In genomic region chr4:145043306-145043705, GRCh38 we compare ENCODE assay signal across 16 cellular contexts. TPM values are rescaled to one million over a fixed set of nuclear protein-coding genes. Genes with fewer than 3 reads are reported as not detected.
DNase-seq lines count a peak whose midpoint lies in the region; ATAC-seq, FAIRE-seq and TF ChIP-seq lines count a peak whose summit lies in the region.
"Had no signal": no experiment of that assay in that cellular context is flagged by ENCODE, and none has a peak within 500 bp of the region (broad histone marks: within the 10 kb centered on the region; RNA-seq: fewer than 3 reads in every experiment).

No MANE protein-coding gene starts in this region.

- no peaks in the 10 kb centered on the region for H4K20me1 ChIP-seq in Karpas-422 (ENCODE audit: insufficient read depth, low read depth, low read length)
- H4K20me1 ChIP-seq in astrocyte (ENCODE audit: insufficient read depth, low read length) = no peaks in the 10 kb centered on the region

- no peak overlapping the region for H3K9ac ChIP-seq in Karpas-422 (ENCODE audit: low read length)
- no peak overlapping the region for H3K9ac ChIP-seq in astrocyte (ENCODE audit: low read length)

- H3K4me3 Mint-ChIP-seq in astrocyte (ENCODE audit: unreplicated experiment) = no peak overlapping the region
- H3K4me3 Mint-ChIP-seq in activated CD4-positive, alpha-beta memory T cell treated with anti-CD3 and anti-CD28 coated beads for 36 hours = no peak overlapping the region
- H3K4me3 Mint-ChIP-seq: CD8-positive, alpha-beta T cell had no signal

- TF ChIP-seq CTCF in astrocyte (IDR thresholded peaks at IDR 0.05; ENCODE audit: insufficient read depth, low read depth, low read length) = no peak
- no peak for TF ChIP-seq CTCF in GM10248 (IDR thresholded peaks at IDR 0.05; ENCODE audit: control extremely low read depth, extremely low read depth, low read depth, missing control alignments)

- H3K4me3 ChIP-seq in Karpas-422 (ENCODE audit: low read length) = no peak overlapping the region
- H3K4me3 ChIP-seq in astrocyte (ENCODE audit: insufficient read depth, low read depth, low read length) = no peak overlapping the region
- H3K4me3 ChIP-seq: SK-N-MC had no signal

- no peaks in the 10 kb centered on the region for H3K27me3 Mint-ChIP-seq in astrocyte (ENCODE audit: low read depth, unreplicated experiment)
- H3K27me3 Mint-ChIP-seq in activated CD4-positive, alpha-beta memory T cell treated with anti-CD3 and anti-CD28 coated beads for 36 hours = no peaks in the 10 kb centered on the region

- H3K9me3 Mint-ChIP-seq in astrocyte (ENCODE audit: unreplicated experiment) = no peaks in the 10 kb centered on the region
- no peaks in the 10 kb centered on the region for H3K9me3 Mint-ChIP-seq in activated CD4-positive, alpha-beta memory T cell treated with anti-CD3 and anti-CD28 coated beads for 36 hours
- H3K9me3 Mint-ChIP-seq: CD8-positive, alpha-beta T cell had no signal

- peaks cover 42% of the 10 kb centered on the region for H3K4me1 Mint-ChIP-seq in astrocyte (ENCODE audit: low read depth, unreplicated experiment)
- peaks cover 9% of the 10 kb centered on the region for H3K4me1 Mint-ChIP-seq in activated CD4-positive, alpha-beta memory T cell treated with anti-CD3 and anti-CD28 coated beads for 36 hours (ENCODE audit: low read depth)

- ATAC-seq in HG03378 (IDR thresholded peaks at IDR 0.05; ENCODE audit: unreplicated experiment) = no peak
- no peak for ATAC-seq in GM21619 (IDR thresholded peaks at IDR 0.05; ENCODE audit: unreplicated experiment)
- ATAC-seq: CD8-positive, alpha-beta T cell had no signal

- H3K9me3 ChIP-seq in Karpas-422 (ENCODE audit: low read length) (no peaks in the 10 kb centered on the region), astrocyte (ENCODE audit: insufficient read depth, low read depth, low read length) (no peaks in the 10 kb centered on the region)

- DNase-seq in Karpas-422 = peak; percentile 75
- DNase-seq in astrocyte (ENCODE audit: low read depth) = peak; percentile 86
- peak; percentile 23 for DNase-seq in kidney glomerular epithelial cell (lab: John Stamatoyannopoulos, UW)
- no peak for DNase-seq in activated CD4-positive, alpha-beta memory T cell treated with anti-CD3 and anti-CD28 coated beads for 36 hours
- no peak for DNase-seq in GM10248 (ENCODE audit: extremely low spot score)
- DNase-seq: CD8-positive, alpha-beta T cell; IMR-90; NCI-H1436; NCI-H2029 treated with DMSO at 0.1 percent for 48 hours; NCI-H2227 treated with DMSO at 0.1 percent for 48 hours; NCI-H524 treated with DMSO at 0.1 percent for 48 hours had no signal

- H3K4me2 ChIP-seq in Karpas-422 (ENCODE audit: low read depth, low read length, poor library complexity, severe bottlenecking) (peak overlapping the region; percentile 63), astrocyte (ENCODE audit: low read length) (no peak overlapping the region)

- no peak for FAIRE-seq in astrocyte (lab: Jason Lieb, UNC)
- FAIRE-seq: D721Med, H54 had no signal

- CTCF ChIA-PET in activated CD4-positive, alpha-beta memory T cell treated with anti-CD3 and anti-CD28 coated beads for 36 hours (lab: Charles Lee) = no interaction called here
- CTCF ChIA-PET in GM10248 (lab: Yijun Ruan, JAX) = no interaction called here

- POLR2A ChIA-PET in activated CD4-positive, alpha-beta memory T cell treated with anti-CD3 and anti-CD28 coated beads for 36 hours (lab: Charles Lee) = no interaction called here
- POLR2A ChIA-PET in GM10248 (lab: Yijun Ruan, JAX) = no interaction called here

- H3K27ac ChIP-seq in Karpas-422 (ENCODE audit: low read length) (peak overlapping the region; percentile 53), astrocyte (ENCODE audit: low read depth, low read length) (peak overlapping the region; percentile 63)
- H3K27ac ChIP-seq: SK-N-MC had no signal

- H3K9me2 ChIP-seq in Karpas-422 (replicated peaks; ENCODE audit: insufficient read depth, low read length) = no peaks in the 10 kb centered on the region

- H3K36me3 Mint-ChIP-seq in astrocyte (ENCODE audit: low read depth, unreplicated experiment) = peaks cover 11% of the 10 kb centered on the region
- no peaks in the 10 kb centered on the region for H3K36me3 Mint-ChIP-seq in activated CD4-positive, alpha-beta memory T cell treated with anti-CD3 and anti-CD28 coated beads for 36 hours

- H3K27ac Mint-ChIP-seq in astrocyte (ENCODE audit: unreplicated experiment) = peak overlapping the region; percentile 66
- no peak overlapping the region for H3K27ac Mint-ChIP-seq in activated CD4-positive, alpha-beta memory T cell treated with anti-CD3 and anti-CD28 coated beads for 36 hours
- H3K27ac Mint-ChIP-seq: CD8-positive, alpha-beta T cell had no signal

- H3K27me3 ChIP-seq in Karpas-422 (ENCODE audit: low read length) = no peaks in the 10 kb centered on the region
- H3K27me3 ChIP-seq in astrocyte (ENCODE audit: insufficient read depth, low read length) = no peaks in the 10 kb centered on the region

- peaks cover 78% of the 10 kb centered on the region for H3K79me2 ChIP-seq in Karpas-422 (ENCODE audit: low read length)
- peaks cover 13% of the 10 kb centered on the region for H3K79me2 ChIP-seq in astrocyte (ENCODE audit: insufficient read depth, low read length)

- intact Hi-C loops in activated CD4-positive, alpha-beta memory T cell treated with anti-CD3 and anti-CD28 coated beads for 36 hours (cut with micrococcal nuclease) = no loop called here

- H3K36me3 ChIP-seq in Karpas-422 (ENCODE audit: insufficient read depth, low read length) (no peaks in the 10 kb centered on the region), astrocyte (ENCODE audit: insufficient read depth, low read length) (no peaks in the 10 kb centered on the region)

- H2AFZ ChIP-seq in Karpas-422 (ENCODE audit: low read length) (no peak overlapping the region), astrocyte (ENCODE audit: low read depth, low read length) (no peak overlapping the region)

- peaks cover 49% of the 10 kb centered on the region for H3K4me1 ChIP-seq in Karpas-422 (ENCODE audit: low read length)
- peaks cover 37% of the 10 kb centered on the region for H3K4me1 ChIP-seq in astrocyte (ENCODE audit: insufficient read depth, low read length)

RNA-seq across cellular contexts. Expression of gene ANAPC10, which starts 54.7 kb away (rescaled TPM):
- 62.7 and 75.3 TPM in 2 replicates for total RNA-seq in Karpas-422 (2014; rRNA removed; shearing (Covaris generic); ENCODE audit: low replicate concordance)
- 19.5 and 21.0 TPM in 2 replicates for total RNA-seq in astrocyte
- 10 to 100 TPM; 28.2 to 28.3 TPM for total RNA-seq in activated CD4-positive, alpha-beta memory T cell treated with anti-CD3 and anti-CD28 coated beads for 36 hours

RNA-seq across cellular contexts. Expression of gene ABCE1, which starts 54.8 kb away (rescaled TPM):
- 117 and 237 TPM in 2 replicates for total RNA-seq in Karpas-422 (2014; rRNA removed; shearing (Covaris generic); ENCODE audit: low replicate concordance)
- 70.7 and 81.1 TPM in 2 replicates for total RNA-seq in astrocyte
- total RNA-seq in activated CD4-positive, alpha-beta memory T cell treated with anti-CD3 and anti-CD28 coated beads for 36 hours = 100 to 1,000 TPM; 138 to 145 TPM

Comparison
In these comparisons a context has a peak if more than half of its experiments do, and no peak if none do; other contexts are left out.
1. DNase-seq: peak in Karpas-422 (single experiment), astrocyte (single experiment) and kidney glomerular epithelial cell (single experiment); none in activated CD4-positive, alpha-beta memory T cell treated with anti-CD3 and anti-CD28 coated beads for 36 hours (single experiment) and GM10248 (single experiment).